Comparison of ENCODE assay signal across 8 cellular contexts in genomic region chr3:134312072-134312872, GRCh38.
DNase-seq lines count a peak whose midpoint lies in the region; ATAC-seq and TF ChIP-seq lines count a peak whose summit lies in the region.

No MANE protein-coding gene starts in this region.

- no peak for DNase-seq in CD8-positive, alpha-beta memory T cell
- peak; percentile 55 for DNase-seq in HT1080 (ENCODE audit: low read depth)
- peak in 2 of 3 experiments; percentile 7 to 8 for DNase-seq in effector memory CD8-positive, alpha-beta T cell
- no peak for DNase-seq in HPDE6-E6E7 (ENCODE audit: extremely low spot score)
- DNase-seq in activated CD4-positive, alpha-beta T cell treated with anti-CD3 and anti-CD28 coated beads for 1 hour: no peak

- H3K4me1 Mint-ChIP-seq in CD8-positive, alpha-beta memory T cell: peaks cover 5 to 10% (median 5%) of the 10 kb centered on the region in 3 donors
- peaks cover 5 to 9% of the 10 kb centered on the region in 2 donors for H3K4me1 Mint-ChIP-seq in effector memory CD8-positive, alpha-beta T cell (ENCODE audit: low read depth in 2 of 2)
- H3K4me1 Mint-ChIP-seq in nephron: peaks cover 50% of the 10 kb centered on the region

- peak overlapping the region in 1 of 8 donors; percentile 70 for H3K27ac Mint-ChIP-seq in CD8-positive, alpha-beta memory T cell
- H3K27ac Mint-ChIP-seq in effector memory CD8-positive, alpha-beta T cell: peak overlapping the region in 1 of 2 donors; percentile 44
- peak overlapping the region in 2 of 3 experiments; percentile 38 to 59 for H3K27ac Mint-ChIP-seq in nephron

- H3K27me3 ChIP-seq in CD8-positive, alpha-beta memory T cell (ENCODE audit: insufficient read depth, low read length, poor library complexity, severe bottlenecking): peaks cover 10% of the 10 kb centered on the region

- peaks cover 36 to 49% of the 10 kb centered on the region in 2 donors for H3K27me3 Mint-ChIP-seq in CD8-positive, alpha-beta memory T cell
- H3K27me3 Mint-ChIP-seq in effector memory CD8-positive, alpha-beta T cell: peaks cover 34 to 63% of the 10 kb centered on the region in 2 donors
- no peaks in the 10 kb centered on the region for H3K27me3 Mint-ChIP-seq in nephron (ENCODE audit: low read depth)

- CTCF ChIA-PET in CD8-positive, alpha-beta memory T cell (lab: Charles Lee): interaction anchor here (1.3 kb wide), 1 partner anchor 162 kb away, joined by 3 read pairs; no protein-coding TSS in a partner anchor

- POLR2A ChIA-PET in CD8-positive, alpha-beta memory T cell (lab: Charles Lee): no interaction called here

- ATAC-seq in effector memory CD8-positive, alpha-beta T cell (replicated peaks): peak; percentile 80
- no peak for ATAC-seq in GM21526 (IDR thresholded peaks at IDR 0.05; ENCODE audit: low FRiP score, unreplicated experiment)
- no peak for ATAC-seq in HG02852 (IDR thresholded peaks at IDR 0.05; ENCODE audit: unreplicated experiment)

- no peaks in the 10 kb centered on the region for H3K36me3 ChIP-seq in CD8-positive, alpha-beta memory T cell (ENCODE audit: insufficient read depth, low read length)

- peak overlapping the region in 5 of 7 donors; percentile 15 to 76 (median 56) for H3K4me3 Mint-ChIP-seq in CD8-positive, alpha-beta memory T cell
- H3K4me3 Mint-ChIP-seq in effector memory CD8-positive, alpha-beta T cell: peak overlapping the region; percentile 6 to 70
- peak overlapping the region; percentile 15 to 38 (median 31) for H3K4me3 Mint-ChIP-seq in nephron

- no peaks in the 10 kb centered on the region for H3K9me3 ChIP-seq in CD8-positive, alpha-beta memory T cell (ENCODE audit: low read length)

- H3K27ac ChIP-seq in CD8-positive, alpha-beta memory T cell (ENCODE audit: low read depth, low read length): no peak overlapping the region

- TF ChIP-seq CTCF in nephron (IDR thresholded peaks at IDR 0.05; ENCODE audit: unreplicated experiment in 3 of 3): no peak

- H3K36me3 Mint-ChIP-seq in CD8-positive, alpha-beta memory T cell: no peaks in the 10 kb centered on the region
- no peaks in the 10 kb centered on the region for H3K36me3 Mint-ChIP-seq in effector memory CD8-positive, alpha-beta T cell (ENCODE audit: insufficient read depth)
- no peaks in the 10 kb centered on the region for H3K36me3 Mint-ChIP-seq in nephron (ENCODE audit: low read depth)

- H3K9me3 Mint-ChIP-seq in CD8-positive, alpha-beta memory T cell: no peaks in the 10 kb centered on the region
- no peaks in the 10 kb centered on the region for H3K9me3 Mint-ChIP-seq in effector memory CD8-positive, alpha-beta T cell
- no peaks in the 10 kb centered on the region for H3K9me3 Mint-ChIP-seq in nephron

- H3K4me1 ChIP-seq in CD8-positive, alpha-beta memory T cell (ENCODE audit: insufficient read depth, low read length): no peaks in the 10 kb centered on the region

- no peak overlapping the region for H3K4me3 ChIP-seq in CD8-positive, alpha-beta memory T cell (ENCODE audit: low read length)

Comparison
In these comparisons a context has a peak if more than half of its experiments do, and no peak if none do; other contexts are left out.
1. DNase-seq: peak in HT1080 (single experiment) and effector memory CD8-positive, alpha-beta T cell (2 of 3); none in CD8-positive, alpha-beta memory T cell (0 of 5), HPDE6-E6E7 (single experiment) and activated CD4-positive, alpha-beta T cell treated with anti-CD3 and anti-CD28 coated beads for 1 hour (single experiment).
2. Peak in every context shown above with its lines, with median percentiles within 50 percentile points of each other: H3K4me3 Mint-ChIP-seq.